In genomic region chr6:81909162-81909561, GRCh38 we compare ENCODE assay signal across 15 cellular contexts.
A peak's percentile ranks its signal among the peaks of the same experiment; 100 is the strongest.
DNase-seq lines count a peak whose midpoint lies in the region; ATAC-seq and TF ChIP-seq lines count a peak whose summit lies in the region.
"Had no signal": no experiment of that assay in that cellular context is flagged by ENCODE, and none has a peak within 500 bp of the region (broad histone marks: within the 10 kb centered on the region; RNA-seq: fewer than 3 reads in every experiment).

No MANE protein-coding gene starts in this region.

- DNase-seq in Caki2 (ENCODE audit: low read depth) (peak; percentile 6), PC-3 (peak; percentile 8), hepatocyte (ENCODE audit: low spot score) (no peak), renal cortical epithelial cell (ENCODE audit: low read depth) (peak; percentile 68), middle frontal gyrus (ENCODE audit: extremely low spot score, low spot score) (no peak), LoVo (ENCODE audit: low spot score) (no peak), H7 (no peak)
- DNase-seq: 8988T; Calu3; CD4-positive, alpha-beta memory T cell; DND-41; EL; HCEC 1CT; HFFc6 had no signal

- H3K27me3 ChIP-seq in PC-3 (ENCODE audit: low read length) (no peaks in the 10 kb centered on the region), hepatocyte (no peaks in the 10 kb centered on the region), H7 (ENCODE audit: control insufficient read depth, insufficient read depth, low read length) (no peaks in the 10 kb centered on the region)
- H3K27me3 ChIP-seq: BLaER1 had no signal

- H3K9me3 ChIP-seq in PC-3 (ENCODE audit: low read length) (no peaks in the 10 kb centered on the region), hepatocyte (ENCODE audit: low read depth) (no peaks in the 10 kb centered on the region)
- H3K9me3 ChIP-seq: BLaER1 had no signal

- H2AFZ ChIP-seq in PC-3 (ENCODE audit: low read length) (no peak overlapping the region), hepatocyte (no peak overlapping the region)

- H3K4me3 ChIP-seq in PC-3 (ENCODE audit: low read length) (no peak overlapping the region), hepatocyte (no peak overlapping the region), H7 (ENCODE audit: insufficient read depth, low read depth, low read length) (no peak overlapping the region)
- H3K4me3 ChIP-seq: BLaER1 had no signal

- H4K20me1 ChIP-seq in PC-3 (ENCODE audit: low read length) (no peaks in the 10 kb centered on the region), hepatocyte (ENCODE audit: insufficient read depth, poor library complexity, severe bottlenecking) (no peaks in the 10 kb centered on the region)
- H4K20me1 ChIP-seq: BLaER1 had no signal

- no peak overlapping the region for H3K27ac ChIP-seq in PC-3 (ENCODE audit: low read length)
- peak overlapping the region; percentile 17 for H3K27ac ChIP-seq in hepatocyte
- H3K27ac ChIP-seq: BLaER1 had no signal

- POLR2A ChIA-PET in PC-3 (lab: Charles Lee; ENCODE audit: unreplicated experiment): no interaction called here

- intact Hi-C loops in PC-3 (cut with micrococcal nuclease): no loop called here

- ATAC-seq in PC-3: no peak

- H3K4me2 ChIP-seq in PC-3 (ENCODE audit: low read length) (no peak overlapping the region), hepatocyte (no peak overlapping the region)
- H3K4me2 ChIP-seq: BLaER1 had no signal

- H3K9me2 ChIP-seq in PC-3 (replicated peaks; ENCODE audit: low read length) (no peaks in the 10 kb centered on the region), hepatocyte (replicated peaks; ENCODE audit: insufficient read depth) (no peaks in the 10 kb centered on the region)

- 82% methylated on average over 2 of the region's 2 CpGs for WGBS in hepatocyte (ENCODE audit: low lambda C conversion rate, missing lambda C conversion rate)

- no TSS peak for BruUV-seq in PC-3 (replicated peaks; lab: Mats Ljungman, UMichigan)

- H3K79me2 ChIP-seq in PC-3 (ENCODE audit: low read length) (no peaks in the 10 kb centered on the region), hepatocyte (no peaks in the 10 kb centered on the region)

- in situ Hi-C loops in Caki2 (cut with HindIII; ENCODE audit: low pct_unique_long_range_greater_than_20kb, low sequenced_read_pairs): no loop called here

- H3K9ac ChIP-seq in PC-3 (ENCODE audit: low read length): no peak overlapping the region
- H3K9ac ChIP-seq: BLaER1 had no signal

- H3K36me3 ChIP-seq in PC-3 (ENCODE audit: low read depth, low read length) (no peaks in the 10 kb centered on the region), hepatocyte (replicated peaks; ENCODE audit: insufficient read depth, low read depth) (no peaks in the 10 kb centered on the region), H7 (replicated peaks; ENCODE audit: control insufficient read depth, insufficient read depth, low read length) (no peaks in the 10 kb centered on the region)
- H3K36me3 ChIP-seq: BLaER1 had no signal

- TF ChIP-seq CTCF in PC-3 (conservative IDR thresholded peaks at IDR 0.05; ENCODE audit: low read depth, low read length) (no peak), hepatocyte (IDR thresholded peaks at IDR 0.05; ENCODE audit: poor library complexity) (no peak)

- H3F3A ChIP-seq in PC-3 (ENCODE audit: low read length, unreplicated experiment): no peaks in the 10 kb centered on the region

- CTCF ChIA-PET in PC-3 (lab: Charles Lee): no interaction called here

- H3K4me1 ChIP-seq in PC-3 (ENCODE audit: insufficient read depth, low read length) (no peaks in the 10 kb centered on the region), hepatocyte (ENCODE audit: insufficient read depth) (no peaks in the 10 kb centered on the region)
- H3K4me1 ChIP-seq: BLaER1 had no signal

Comparison
In these comparisons a context has a peak if more than half of its experiments do, and no peak if none do; other contexts are left out.
1. DNase-seq: peak in Caki2 (single experiment), PC-3 (single experiment) and renal cortical epithelial cell (single experiment); none in hepatocyte (single experiment), middle frontal gyrus (single experiment), LoVo (single experiment) and H7 (single experiment).